1 cellular context compared by ENCODE assay signal in genomic region chr7:107236857-107237256, GRCh38.
TF ChIP-seq lines count a peak whose summit lies in the region.

No MANE protein-coding gene starts in this region.

TF ChIP-seq in IMR-90, 13 proteins besides CTCF, POLR2A, EP300 and RAD21 (continued from another document):
- TF ChIP-seq ELK1 (IDR thresholded peaks at IDR 0.05; ENCODE audit: borderline replicate concordance, low read depth, low read length): no peak
